ENCODE assay signal across 8 cellular contexts in genomic region chr7:32998363-32999171, GRCh38. TPM values are rescaled to one million over a fixed set of nuclear protein-coding genes. Genes with fewer than 3 reads are reported as not detected.
DNase-seq lines count a peak whose midpoint lies in the region; ATAC-seq and TF ChIP-seq lines count a peak whose summit lies in the region.
"Not testable (repeated sequence)": the region's sequence is repeated elsewhere in the genome, so short reads cannot be mapped to it uniquely, and the experiment has no call there.

No MANE protein-coding gene starts in this region.

- H3K4me2 ChIP-seq in neural cell (ENCODE audit: low read length), result not testable (repeated sequence)

- H3K27ac Mint-ChIP-seq in brain, result peak overlapping the region; percentile 72 to 93 (median 86)

- H3K9me3 ChIP-seq in cardiac muscle cell (ENCODE audit: low read depth); neural cell (ENCODE audit: low read length); upper lobe of right lung: not testable (repeated sequence)

- H3K79me2 ChIP-seq in neural cell (replicated peaks; ENCODE audit: insufficient read depth, low read length), result not testable (repeated sequence)

- H3K27me3 Mint-ChIP-seq in brain, result not testable (repeated sequence)

- not testable (repeated sequence) for H2AFZ ChIP-seq in neural cell (ENCODE audit: low read depth, low read length)

- H3K9ac ChIP-seq in neural cell (ENCODE audit: low read length), result peak overlapping the region; percentile 23

- H3K27ac ChIP-seq in cardiac muscle cell (peak overlapping the region; percentile 73), neural cell (ENCODE audit: low read length) (peak overlapping the region; percentile 28), upper lobe of right lung (peak overlapping the region; percentile 72)

- peak overlapping the region in 1 of 5 experiments; percentile 13 for H3K4me3 Mint-ChIP-seq in brain

- H3K4me3 ChIP-seq in HFF-Myc (replicated peaks; ENCODE audit: low read depth, low read length); cardiac muscle cell; neural cell (ENCODE audit: low read length); upper lobe of right lung: not testable (repeated sequence)

- H3K36me3 Mint-ChIP-seq in brain, result not testable (repeated sequence)

- H3K9me3 Mint-ChIP-seq in brain, result not testable (repeated sequence)

- not testable (repeated sequence) for H3K27me3 ChIP-seq in cardiac muscle cell; neural cell (ENCODE audit: insufficient read depth, low read depth, low read length); upper lobe of right lung

- intact Hi-C loops in upper lobe of right lung (cut with DNase I), result not testable (repeated sequence)

- not testable (repeated sequence) for H3K36me3 ChIP-seq in cardiac muscle cell; neural cell (ENCODE audit: insufficient read depth, low read length); upper lobe of right lung

- peak; percentile 94 for ATAC-seq in upper lobe of right lung

- peak; percentile 84 for DNase-seq in EL
- DNase-seq in HFF-Myc (ENCODE audit: extremely low read depth, low read depth), result peak; percentile 60
- peak; percentile 57 for DNase-seq in M059J (ENCODE audit: low read depth)
- DNase-seq in SHP77 (lab: John Stamatoyannopoulos, UW), result peak; percentile 87 to 88
- peak; percentile 65 to 89 for DNase-seq in cardiac muscle cell (ENCODE audit: low read depth in 1 of 2, low spot score in 1 of 2)
- DNase-seq in upper lobe of right lung, result peak; percentile 67

- not testable (repeated sequence) for H3K9me2 ChIP-seq in neural cell (ENCODE audit: insufficient read depth, low read length)

- not testable (repeated sequence) for H4K20me1 ChIP-seq in neural cell (ENCODE audit: insufficient read depth)

- not testable (repeated sequence) for TF ChIP-seq RAD21 in neural cell (conservative IDR thresholded peaks at IDR 0.05)

- H3K4me1 Mint-ChIP-seq in brain, result peaks cover 24% of the 10 kb centered on the region

- TF ChIP-seq CTCF in HFF-Myc (IDR thresholded peaks at IDR 0.05; ENCODE audit: low read depth, low read length, missing control alignments); brain (conservative IDR thresholded peaks at IDR 0.05); cardiac muscle cell (IDR thresholded peaks at IDR 0.05; ENCODE audit: low read depth, low read length); neural cell (IDR thresholded peaks at IDR 0.05; ENCODE audit: poor library complexity, severe bottlenecking); upper lobe of right lung (IDR thresholded peaks at IDR 0.05): not testable (repeated sequence)

- not testable (repeated sequence) for H3K4me1 ChIP-seq in cardiac muscle cell (ENCODE audit: low read depth); upper lobe of right lung

- TF ChIP-seq EP300 in neural cell (conservative IDR thresholded peaks at IDR 0.05; ENCODE audit: poor library complexity, severe bottlenecking), result not testable (repeated sequence)

- not testable (repeated sequence) for H3F3A ChIP-seq in neural cell (ENCODE audit: insufficient read depth, low read length, poor library complexity, severe bottlenecking)

RNA-seq across cellular contexts. Expression of gene FKBP9, which starts 41.3 kb away (rescaled TPM):
- 150 and 170 TPM in 2 replicates for total RNA-seq in M059J (2014; rRNA removed; shearing (Covaris generic))
- polyA plus RNA-seq in brain (ENCODE audit: insufficient read depth, low read depth, low replicate concordance) (36.1 TPM), cardiac muscle cell (58.0 and 102 TPM in 2 replicates), neural cell (2.8 and 3.4 TPM in 2 replicates)
- total RNA-seq in cardiac muscle cell (81.6 and 123 TPM in 2 replicates), upper lobe of right lung (113 TPM)
- polyA minus RNA-seq in neural cell, result 4.2 and 5.1 TPM in 2 replicates
